In the genomic region with DNA sequence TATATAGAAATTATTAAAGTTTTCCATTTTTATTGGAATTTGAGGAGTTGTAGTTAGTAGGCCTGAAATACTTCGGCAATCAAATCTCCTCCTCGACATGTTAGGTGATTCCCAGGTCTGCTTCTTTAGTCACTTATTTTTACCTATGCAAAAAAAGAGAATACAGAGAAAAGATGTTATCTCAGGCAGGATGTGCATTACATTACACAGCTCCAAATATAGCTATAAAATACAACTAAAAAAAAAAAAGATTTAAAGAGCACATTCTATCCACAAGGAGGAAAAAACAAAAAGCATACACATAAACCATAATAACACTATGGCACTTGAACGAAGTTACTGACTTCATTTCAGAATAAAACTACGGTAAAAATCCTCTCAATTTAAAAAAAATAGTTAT, we compare ENCODE assay signal across 13 cellular contexts. TPM values are rescaled to one million over a fixed set of nuclear protein-coding genes. Genes with fewer than 3 reads are reported as not detected.
DNase-seq lines count a peak whose midpoint lies in the region; ATAC-seq and TF ChIP-seq lines count a peak whose summit lies in the region.
"Had no signal": no experiment of that assay in that cellular context is flagged by ENCODE, and none has a peak within 500 bp of the region (broad histone marks: within the 10 kb centered on the region; RNA-seq: fewer than 3 reads in every experiment).

No MANE protein-coding gene starts in this region.

- BruUV-seq in MCF 10A (replicated peaks; lab: Mats Ljungman, UMichigan), result no TSS peak

- intact Hi-C loops in MCF 10A (cut with micrococcal nuclease), result loop anchor here (10.0 kb wide), 1 partner anchor 172 kb away; no protein-coding TSS in a partner anchor
- intact Hi-C loops in breast epithelium (cut with DNase I; ENCODE audit: low total_unique reads), result no loop called here

- peak overlapping the region; percentile 35 for H3K27ac Mint-ChIP-seq in MCF 10A (ENCODE audit: low read depth, unreplicated experiment)
- peak overlapping the region; percentile 100 for H3K27ac Mint-ChIP-seq in T-helper 17 cell
- peak overlapping the region; percentile 95 to 100 for H3K27ac Mint-ChIP-seq in effector memory CD8-positive, alpha-beta T cell

- H3K9me3 ChIP-seq in breast epithelium, result no peaks in the 10 kb centered on the region
- no peaks in the 10 kb centered on the region for H3K9me3 ChIP-seq in T-helper 17 cell (ENCODE audit: control insufficient read depth, low read length, poor library complexity, severe bottlenecking)
- H3K9me3 ChIP-seq: mucosa of descending colon, transverse colon had no signal

- no peak overlapping the region for H3K27ac ChIP-seq in breast epithelium
- H3K27ac ChIP-seq: WERI-Rb-1 had no signal

- no peaks in the 10 kb centered on the region for H3K27me3 ChIP-seq in breast epithelium
- H3K27me3 ChIP-seq: transverse colon had no signal

- H3K4me1 ChIP-seq in breast epithelium, result no peaks in the 10 kb centered on the region

- H3K36me3 ChIP-seq in breast epithelium, result no peaks in the 10 kb centered on the region

- H3K36me3 Mint-ChIP-seq in MCF 10A (ENCODE audit: insufficient read depth, unreplicated experiment), result peaks cover 35% of the 10 kb centered on the region
- H3K36me3 Mint-ChIP-seq in T-helper 17 cell (ENCODE audit: low read depth), result peaks cover 21% of the 10 kb centered on the region
- H3K36me3 Mint-ChIP-seq in effector memory CD8-positive, alpha-beta T cell (ENCODE audit: insufficient read depth), result peaks cover 96% of the 10 kb centered on the region

- DNase-seq in MCF 10A (ENCODE audit: unreplicated experiment) (no peak), breast epithelium (ENCODE audit: low spot score in 2 of 2) (no peak), T-helper 17 cell (no peak), NCI-H2081 (lab: John Stamatoyannopoulos, UW) (no peak), iPS-NIHi7 (ENCODE audit: extremely low spot score) (no peak), HuH-7.5 (ENCODE audit: low spot score) (no peak)
- DNase-seq in effector memory CD8-positive, alpha-beta T cell, result no peak
- DNase-seq in NK-92 treated with Interleukin-12 subunit alpha and Interleukin-12 subunit beta, amount 100 ng/mL, for 24 hours (lab: John Stamatoyannopoulos, UW), result no peak
- DNase-seq: activated effector memory CD4-positive, alpha-beta T cell treated with anti-CD3 and anti-CD28 coated beads, Interleukin-2, amount 50 U/mL, for 16 hours; mucosa of descending colon; transverse colon; WERI-Rb-1 had no signal

- CTCF ChIA-PET in MCF 10A (lab: Yijun Ruan, JAX), result interaction anchor here (0.6 to 1.3 kb wide), 6 partner anchors 8 to 539 kb away, joined by 3 to 6 read pairs (median 3); partner anchors contain the start of genes DNAH7 and STK17B

- H3K27me3 Mint-ChIP-seq in MCF 10A (ENCODE audit: insufficient read depth, unreplicated experiment), result no peaks in the 10 kb centered on the region
- no peaks in the 10 kb centered on the region for H3K27me3 Mint-ChIP-seq in T-helper 17 cell
- no peaks in the 10 kb centered on the region for H3K27me3 Mint-ChIP-seq in effector memory CD8-positive, alpha-beta T cell

- H3K9me3 Mint-ChIP-seq in MCF 10A (ENCODE audit: unreplicated experiment), result no peaks in the 10 kb centered on the region
- no peaks in the 10 kb centered on the region for H3K9me3 Mint-ChIP-seq in effector memory CD8-positive, alpha-beta T cell

- no peak overlapping the region for H3K4me3 Mint-ChIP-seq in MCF 10A (ENCODE audit: unreplicated experiment)
- peak overlapping the region; percentile 82 for H3K4me3 Mint-ChIP-seq in T-helper 17 cell
- H3K4me3 Mint-ChIP-seq in effector memory CD8-positive, alpha-beta T cell, result peak overlapping the region; percentile 65 to 100

- H3K4me3 ChIP-seq in breast epithelium, result no peak overlapping the region
- H3K4me3 ChIP-seq: mucosa of descending colon, transverse colon had no signal

- POLR2A ChIA-PET in MCF 10A (lab: Yijun Ruan, JAX), result interaction anchor here (0.6 to 6.3 kb wide), 4 partner anchors 7 to 532 kb away, joined by 3 to 50 read pairs (median 4); partner anchors contain the start of gene STK17B

- TF ChIP-seq POLR2A in breast epithelium (IDR thresholded peaks at IDR 0.05), result no peak

- ATAC-seq in T-helper 17 cell, result peak; percentile 54
- peak; percentile 39 for ATAC-seq in effector memory CD8-positive, alpha-beta T cell (replicated peaks)
- ATAC-seq: esophagus mucosa, mucosa of descending colon had no signal

- H3K4me1 Mint-ChIP-seq in MCF 10A (ENCODE audit: insufficient read depth, unreplicated experiment) (peaks cover 30% of the 10 kb centered on the region), T-helper 17 cell (peaks cover 48% of the 10 kb centered on the region)
- H3K4me1 Mint-ChIP-seq in effector memory CD8-positive, alpha-beta T cell (ENCODE audit: low read depth in 2 of 2), result peaks cover 44 to 64% of the 10 kb centered on the region in 2 donors

- TF ChIP-seq CTCF in MCF 10A (IDR thresholded peaks at IDR 0.05; ENCODE audit: unreplicated experiment), result peak; percentile 6
- no peak for TF ChIP-seq CTCF in breast epithelium (IDR thresholded peaks at IDR 0.05)

RNA-seq across cellular contexts. Expression of gene STK17B, which starts 8.1 kb away (rescaled TPM):
- total RNA-seq in MCF 10A (2022) (17.1 and 20.7 TPM in 2 replicates), breast epithelium (10 to 100 TPM; 51.7 to 85.8 (median 57.7) TPM), T-helper 17 cell (100 to 1,000 TPM; 417 to 460 TPM)

Comparison
In these comparisons a context has a peak if more than half of its experiments do, and no peak if none do; other contexts are left out.
1. H3K27ac Mint-ChIP-seq: peak in every context shown above with its lines; median percentile 100 in T-helper 17 cell; 98 in effector memory CD8-positive, alpha-beta T cell; 35 in MCF 10A.
2. RNA of gene STK17B, which starts 8.1 kb away (total RNA-seq): 417 to 460 TPM in T-helper 17 cell; 51.7 to 85.8 TPM in breast epithelium and 17.1 to 20.7 TPM in MCF 10A; every median in the first group is over 4 times any median in the second.